13 cellular contexts compared by ENCODE assay signal in the genomic region with DNA sequence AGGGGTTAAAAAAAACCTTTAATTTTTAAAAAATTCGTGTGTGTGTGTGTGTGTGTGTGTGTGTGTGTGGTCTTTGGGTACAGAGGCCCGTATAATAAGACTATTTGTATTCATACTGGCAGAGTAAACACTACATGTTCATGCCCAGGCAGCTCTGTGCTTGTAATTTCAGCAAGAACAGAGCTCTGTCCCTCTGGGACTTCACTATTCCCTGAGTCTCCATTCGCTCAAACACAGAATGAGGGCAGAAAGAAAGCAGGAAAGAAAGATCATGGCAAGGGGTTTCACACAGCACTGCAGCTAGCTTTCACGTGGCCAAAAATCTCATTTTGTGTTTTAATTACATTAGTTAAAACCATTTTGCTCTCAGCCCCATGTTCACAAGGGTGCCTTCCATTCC.
A peak's percentile ranks its signal among the peaks of the same experiment; 100 is the strongest.
DNase-seq lines count a peak whose midpoint lies in the region; ATAC-seq lines count a peak whose summit lies in the region.
"Had no signal": no experiment of that assay in that cellular context is flagged by ENCODE, and none has a peak within 500 bp of the region (broad histone marks: within the 10 kb centered on the region; RNA-seq: fewer than 3 reads in every experiment).

No MANE protein-coding gene starts in this region.

- ATAC-seq in esophagus mucosa (peak; percentile 52), HG03095 (IDR thresholded peaks at IDR 0.05; ENCODE audit: unreplicated experiment) (no peak), GM18907 (IDR thresholded peaks at IDR 0.05; ENCODE audit: unreplicated experiment) (no peak)
- no peak for ATAC-seq in naive thymus-derived CD4-positive, alpha-beta T cell
- ATAC-seq: activated CD8-positive, alpha-beta T cell treated with anti-CD3 and anti-CD28 coated beads, Interleukin-2, amount 10 ng/mL, durations not matched to agents 7 days and 5 days; Panc1 had no signal

- no peak overlapping the region for H3K4me3 Mint-ChIP-seq in naive thymus-derived CD4-positive, alpha-beta T cell
- H3K4me3 Mint-ChIP-seq: activated CD8-positive, alpha-beta T cell treated with anti-CD3 and anti-CD28 coated beads, Interleukin-2, amount 10 ng/mL, durations not matched to agents 7 days and 5 days; CD8-positive, alpha-beta memory T cell had no signal

- POLR2A ChIA-PET in naive thymus-derived CD4-positive, alpha-beta T cell (lab: Charles Lee): interaction anchor here (0.6 kb wide), 1 partner anchor 395 kb away, joined by 4 read pairs; no protein-coding TSS in a partner anchor

- H3K27ac ChIP-seq in naive thymus-derived CD4-positive, alpha-beta T cell (ENCODE audit: low read depth, low read length): no peak overlapping the region

- H3K4me3 ChIP-seq in naive thymus-derived CD4-positive, alpha-beta T cell (ENCODE audit: low read length): no peak overlapping the region

- H3K27me3 ChIP-seq in naive thymus-derived CD4-positive, alpha-beta T cell (ENCODE audit: control insufficient read depth in 2 of 2, insufficient read depth in 2 of 2, low read length in 2 of 2): no peaks in the 10 kb centered on the region

- H3K27ac Mint-ChIP-seq in naive thymus-derived CD4-positive, alpha-beta T cell: no peak overlapping the region
- H3K27ac Mint-ChIP-seq: activated CD8-positive, alpha-beta T cell treated with anti-CD3 and anti-CD28 coated beads, Interleukin-2, amount 10 ng/mL, durations not matched to agents 7 days and 5 days; CD8-positive, alpha-beta memory T cell had no signal

- H3K27me3 Mint-ChIP-seq in naive thymus-derived CD4-positive, alpha-beta T cell: no peaks in the 10 kb centered on the region
- H3K27me3 Mint-ChIP-seq: CD8-positive, alpha-beta memory T cell had no signal

- peaks cover 8 to 60% (median 28%) of the 10 kb centered on the region in 5 donors for H3K36me3 Mint-ChIP-seq in naive thymus-derived CD4-positive, alpha-beta T cell

- DNase-seq in NCI-H1105 (lab: John Stamatoyannopoulos, UW): peak; percentile 56
- DNase-seq in NCI-H526 (lab: John Stamatoyannopoulos, UW): peak; percentile 75 to 85
- peak; percentile 13 for DNase-seq in retina
- no peak for DNase-seq in naive thymus-derived CD4-positive, alpha-beta T cell
- DNase-seq: activated CD8-positive, alpha-beta T cell treated with anti-CD3 and anti-CD28 coated beads, Interleukin-2, amount 10 ng/mL, durations not matched to agents 7 days and 5 days; activated effector memory CD4-positive, alpha-beta T cell treated with anti-CD3 and anti-CD28 coated beads, Interleukin-2, amount 50 U/mL, for 16 hours; CD8-positive, alpha-beta memory T cell; MV-4-11; T-helper 9 cell had no signal

- no peaks in the 10 kb centered on the region for H3K4me1 ChIP-seq in naive thymus-derived CD4-positive, alpha-beta T cell (ENCODE audit: control insufficient read depth in 2 of 2, insufficient read depth in 2 of 2, low read length in 2 of 2)

- H3K4me1 Mint-ChIP-seq in naive thymus-derived CD4-positive, alpha-beta T cell: no peaks in the 10 kb centered on the region
- H3K4me1 Mint-ChIP-seq: CD8-positive, alpha-beta memory T cell had no signal

- intact Hi-C loops in naive thymus-derived CD4-positive, alpha-beta T cell (cut with micrococcal nuclease): no loop called here

- peaks cover 0 to 10% (median 0%) of the 10 kb centered on the region in 3 experiments for H3K36me3 ChIP-seq in naive thymus-derived CD4-positive, alpha-beta T cell (ENCODE audit: control insufficient read depth in 2 of 3, insufficient read depth in 3 of 3, low read length in 3 of 3)

- H3K9me3 ChIP-seq in naive thymus-derived CD4-positive, alpha-beta T cell (ENCODE audit: control insufficient read depth in 2 of 3, low read length in 3 of 3): no peaks in the 10 kb centered on the region

- CTCF ChIA-PET in naive thymus-derived CD4-positive, alpha-beta T cell (lab: Charles Lee): no interaction called here

- no peaks in the 10 kb centered on the region for H3K9me3 Mint-ChIP-seq in naive thymus-derived CD4-positive, alpha-beta T cell
- H3K9me3 Mint-ChIP-seq: CD8-positive, alpha-beta memory T cell had no signal

Comparison
In these comparisons a context has a peak if more than half of its experiments do, and no peak if none do; other contexts are left out.
1. DNase-seq: peak in NCI-H1105 (single experiment), NCI-H526 (2 of 2) and retina (single experiment); none in naive thymus-derived CD4-positive, alpha-beta T cell (0 of 9).